ENCODE assay signal across 14 cellular contexts in the genomic region with DNA sequence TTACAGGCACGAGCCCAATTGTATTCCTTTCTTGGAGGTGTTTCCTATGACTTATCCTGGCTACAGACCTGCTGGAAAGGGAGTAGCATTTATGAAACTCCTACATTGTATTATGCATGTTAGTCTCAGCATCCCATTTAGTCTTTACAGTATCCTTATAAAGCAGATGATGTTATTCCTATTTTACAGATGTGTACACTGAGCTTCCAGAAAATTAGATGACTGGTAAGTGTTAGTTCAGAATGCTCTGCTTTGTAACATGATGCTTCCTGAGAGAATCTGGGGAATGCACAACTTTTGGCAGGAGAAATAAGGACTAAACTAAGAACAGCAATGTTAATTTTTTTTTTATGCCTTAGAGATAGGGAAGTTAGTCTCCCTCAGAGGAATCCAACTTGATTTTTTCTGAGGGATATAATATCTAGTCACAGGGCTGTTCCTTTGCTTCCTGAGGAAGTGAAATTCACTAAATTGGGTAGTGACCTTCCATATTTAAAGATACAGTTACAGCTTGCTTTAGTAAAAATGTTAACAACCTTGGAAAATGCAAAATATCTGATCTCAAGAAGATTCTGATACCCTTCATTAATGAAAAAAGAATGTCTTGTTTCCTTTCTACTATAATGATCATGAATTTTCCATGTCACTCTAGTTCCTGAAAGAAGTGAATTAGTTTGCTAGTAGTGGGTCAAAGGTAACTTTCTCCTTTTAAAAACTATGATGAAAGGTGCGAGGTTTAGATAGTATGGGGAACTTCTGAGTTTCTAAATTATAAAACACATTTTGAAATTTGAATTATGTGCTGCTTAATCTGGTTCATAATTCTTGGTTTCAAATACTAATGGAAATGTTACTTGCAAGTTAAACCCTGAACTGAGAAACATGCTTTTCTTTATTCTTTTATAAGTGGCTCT.
DNase-seq lines count a peak whose midpoint lies in the region; ATAC-seq and TF ChIP-seq lines count a peak whose summit lies in the region.
"Had no signal": no experiment of that assay in that cellular context is flagged by ENCODE, and none has a peak within 500 bp of the region (broad histone marks: within the 10 kb centered on the region; RNA-seq: fewer than 3 reads in every experiment).

No MANE protein-coding gene starts in this region.

- no peaks in the 10 kb centered on the region for H3K4me1 ChIP-seq in naive thymus-derived CD4-positive, alpha-beta T cell (ENCODE audit: control insufficient read depth in 2 of 2, insufficient read depth in 2 of 2, low read length in 2 of 2)

- TF ChIP-seq CTCF in CD14-positive monocyte (IDR thresholded peaks at IDR 0.05): no peak

- H3K9me3 ChIP-seq in naive thymus-derived CD4-positive, alpha-beta T cell (ENCODE audit: control insufficient read depth in 2 of 3, low read length in 3 of 3): no peaks in the 10 kb centered on the region
- H3K9me3 ChIP-seq: BE2C had no signal

- DNase-seq in CD14-positive monocyte (ENCODE audit: low spot score) (no peak), NCI-H226 (peak; percentile 61), T1000 (lab: John Stamatoyannopoulos, UW) (no peak), NK-92 (lab: John Stamatoyannopoulos, UW; ENCODE audit: unreplicated experiment) (no peak)
- no peak for DNase-seq in naive thymus-derived CD4-positive, alpha-beta T cell
- DNase-seq in activated CD4-positive, alpha-beta T cell treated with anti-CD3 and anti-CD28 coated beads for 36 hours: no peak
- DNase-seq: activated CD4-positive, alpha-beta T cell treated with anti-CD3 and anti-CD28 coated beads, Interleukin-2, amount 50 U/mL, for 48 hours; BE2C; NCI-H2107; T-helper 1 cell had no signal

- H3K27me3 Mint-ChIP-seq in CD14-positive monocyte (ENCODE audit: low read depth in 3 of 3): peaks cover 0 to 2% (median 0%) of the 10 kb centered on the region in 3 donors
- no peaks in the 10 kb centered on the region for H3K27me3 Mint-ChIP-seq in dendritic cell treated with granulocyte-macrophage colony-stimulating factor and Interleukin-4, amounts not matched to agents 40 ng/mL and 50 ng/mL, for 4 days
- H3K27me3 Mint-ChIP-seq in naive thymus-derived CD4-positive, alpha-beta T cell: peaks cover 0 to 6% (median 0%) of the 10 kb centered on the region in 5 donors
- peaks cover 4% of the 10 kb centered on the region for H3K27me3 Mint-ChIP-seq in activated CD4-positive, alpha-beta T cell treated with anti-CD3 and anti-CD28 coated beads for 36 hours
- H3K27me3 Mint-ChIP-seq: brain had no signal

- POLR2A ChIA-PET in naive thymus-derived CD4-positive, alpha-beta T cell (lab: Charles Lee): no interaction called here
- POLR2A ChIA-PET in activated CD4-positive, alpha-beta T cell treated with anti-CD3 and anti-CD28 coated beads for 36 hours (lab: Charles Lee): no interaction called here

- intact Hi-C loops in CD14-positive monocyte (cut with micrococcal nuclease): no loop called here
- intact Hi-C loops in dendritic cell treated with granulocyte-macrophage colony-stimulating factor and Interleukin-4, amounts not matched to agents 40 ng/mL and 50 ng/mL, for 4 days (cut with micrococcal nuclease): loop anchor here (5.0 kb wide), 1 partner anchor 71 kb away; no protein-coding TSS in a partner anchor
- intact Hi-C loops in naive thymus-derived CD4-positive, alpha-beta T cell (cut with micrococcal nuclease): no loop called here
- intact Hi-C loops in activated CD4-positive, alpha-beta T cell treated with anti-CD3 and anti-CD28 coated beads for 36 hours (cut with DNase I, micrococcal nuclease): no loop called here

- H3K36me3 Mint-ChIP-seq in CD14-positive monocyte: no peaks in the 10 kb centered on the region
- no peaks in the 10 kb centered on the region for H3K36me3 Mint-ChIP-seq in dendritic cell treated with granulocyte-macrophage colony-stimulating factor and Interleukin-4, amounts not matched to agents 40 ng/mL and 50 ng/mL, for 4 days (ENCODE audit: low read depth)
- no peaks in the 10 kb centered on the region for H3K36me3 Mint-ChIP-seq in naive thymus-derived CD4-positive, alpha-beta T cell
- H3K36me3 Mint-ChIP-seq in activated CD4-positive, alpha-beta T cell treated with anti-CD3 and anti-CD28 coated beads for 36 hours (ENCODE audit: low read depth): no peaks in the 10 kb centered on the region
- H3K36me3 Mint-ChIP-seq: brain had no signal

- H3K36me3 ChIP-seq in naive thymus-derived CD4-positive, alpha-beta T cell (ENCODE audit: control insufficient read depth in 2 of 3, insufficient read depth in 3 of 3, low read length in 3 of 3): no peaks in the 10 kb centered on the region
- H3K36me3 ChIP-seq: BE2C had no signal

- peaks cover 69% of the 10 kb centered on the region for H3K4me1 Mint-ChIP-seq in CD14-positive monocyte
- peaks cover 38% of the 10 kb centered on the region for H3K4me1 Mint-ChIP-seq in dendritic cell treated with granulocyte-macrophage colony-stimulating factor and Interleukin-4, amounts not matched to agents 40 ng/mL and 50 ng/mL, for 4 days (ENCODE audit: low read depth)
- no peaks in the 10 kb centered on the region for H3K4me1 Mint-ChIP-seq in naive thymus-derived CD4-positive, alpha-beta T cell
- no peaks in the 10 kb centered on the region for H3K4me1 Mint-ChIP-seq in activated CD4-positive, alpha-beta T cell treated with anti-CD3 and anti-CD28 coated beads for 36 hours

- no peaks in the 10 kb centered on the region for H3K27me3 ChIP-seq in naive thymus-derived CD4-positive, alpha-beta T cell (ENCODE audit: control insufficient read depth in 2 of 2, insufficient read depth in 2 of 2, low read length in 2 of 2)
- H3K27me3 ChIP-seq: BE2C had no signal

- peak overlapping the region in 1 of 2 donors; percentile 48 for H3K4me3 Mint-ChIP-seq in CD14-positive monocyte
- H3K4me3 Mint-ChIP-seq in dendritic cell treated with granulocyte-macrophage colony-stimulating factor and Interleukin-4, amounts not matched to agents 40 ng/mL and 50 ng/mL, for 4 days: no peak overlapping the region
- no peak overlapping the region for H3K4me3 Mint-ChIP-seq in naive thymus-derived CD4-positive, alpha-beta T cell
- no peak overlapping the region for H3K4me3 Mint-ChIP-seq in activated CD4-positive, alpha-beta T cell treated with anti-CD3 and anti-CD28 coated beads for 36 hours
- H3K4me3 Mint-ChIP-seq: brain had no signal

- peak; percentile 50 for ATAC-seq in naive thymus-derived CD4-positive, alpha-beta T cell
- no peak for ATAC-seq in GM21737 (IDR thresholded peaks at IDR 0.05; ENCODE audit: unreplicated experiment)
- no peak for ATAC-seq in activated CD4-positive, alpha-beta T cell treated with anti-CD3 and anti-CD28 coated beads for 36 hours

- peak overlapping the region; percentile 78 to 92 (median 91) for H3K27ac Mint-ChIP-seq in CD14-positive monocyte
- H3K27ac Mint-ChIP-seq in dendritic cell treated with granulocyte-macrophage colony-stimulating factor and Interleukin-4, amounts not matched to agents 40 ng/mL and 50 ng/mL, for 4 days: peak overlapping the region; percentile 73
- H3K27ac Mint-ChIP-seq in naive thymus-derived CD4-positive, alpha-beta T cell: no peak overlapping the region
- no peak overlapping the region for H3K27ac Mint-ChIP-seq in activated CD4-positive, alpha-beta T cell treated with anti-CD3 and anti-CD28 coated beads for 36 hours
- H3K27ac Mint-ChIP-seq: activated T-helper 2 cell treated with anti-CD3 and anti-CD28 coated beads, Interferon-gamma antibody, Interleukin-2, Interleukin-4, amounts not matched to agents 10 μg/mL and 5 μg/mL and 100 μg/mL, durations not matched to agents 14 hours and 24 hours and 36 hours; brain had no signal

- no peak overlapping the region for H3K4me3 ChIP-seq in naive thymus-derived CD4-positive, alpha-beta T cell (ENCODE audit: low read length)

- peaks cover 0 to 5% (median 0%) of the 10 kb centered on the region in 7 donors for H3K9me3 Mint-ChIP-seq in CD14-positive monocyte
- no peaks in the 10 kb centered on the region for H3K9me3 Mint-ChIP-seq in dendritic cell treated with granulocyte-macrophage colony-stimulating factor and Interleukin-4, amounts not matched to agents 40 ng/mL and 50 ng/mL, for 4 days
- H3K9me3 Mint-ChIP-seq in naive thymus-derived CD4-positive, alpha-beta T cell: no peaks in the 10 kb centered on the region
- H3K9me3 Mint-ChIP-seq in activated CD4-positive, alpha-beta T cell treated with anti-CD3 and anti-CD28 coated beads for 36 hours (ENCODE audit: low read depth): no peaks in the 10 kb centered on the region
- H3K9me3 Mint-ChIP-seq: activated T-helper 2 cell treated with anti-CD3 and anti-CD28 coated beads, Interferon-gamma antibody, Interleukin-2, Interleukin-4, amounts not matched to agents 10 μg/mL and 5 μg/mL and 100 μg/mL, durations not matched to agents 14 hours and 24 hours and 36 hours; brain had no signal

- CTCF ChIA-PET in naive thymus-derived CD4-positive, alpha-beta T cell (lab: Charles Lee): no interaction called here
- CTCF ChIA-PET in activated CD4-positive, alpha-beta T cell treated with anti-CD3 and anti-CD28 coated beads for 36 hours (lab: Charles Lee): no interaction called here

- H3K27ac ChIP-seq in naive thymus-derived CD4-positive, alpha-beta T cell (ENCODE audit: low read depth, low read length): no peak overlapping the region

Comparison
In these comparisons a context has a peak if more than half of its experiments do, and no peak if none do; other contexts are left out.
1. H3K27ac Mint-ChIP-seq: peak in CD14-positive monocyte (7 of 7) and dendritic cell treated with granulocyte-macrophage colony-stimulating factor and Interleukin-4, amounts not matched to agents 40 ng/mL and 50 ng/mL, for 4 days (single experiment); none in naive thymus-derived CD4-positive, alpha-beta T cell (0 of 9) and activated CD4-positive, alpha-beta T cell treated with anti-CD3 and anti-CD28 coated beads for 36 hours (single experiment).